10 cellular contexts compared by ENCODE assay signal in the genomic region with DNA sequence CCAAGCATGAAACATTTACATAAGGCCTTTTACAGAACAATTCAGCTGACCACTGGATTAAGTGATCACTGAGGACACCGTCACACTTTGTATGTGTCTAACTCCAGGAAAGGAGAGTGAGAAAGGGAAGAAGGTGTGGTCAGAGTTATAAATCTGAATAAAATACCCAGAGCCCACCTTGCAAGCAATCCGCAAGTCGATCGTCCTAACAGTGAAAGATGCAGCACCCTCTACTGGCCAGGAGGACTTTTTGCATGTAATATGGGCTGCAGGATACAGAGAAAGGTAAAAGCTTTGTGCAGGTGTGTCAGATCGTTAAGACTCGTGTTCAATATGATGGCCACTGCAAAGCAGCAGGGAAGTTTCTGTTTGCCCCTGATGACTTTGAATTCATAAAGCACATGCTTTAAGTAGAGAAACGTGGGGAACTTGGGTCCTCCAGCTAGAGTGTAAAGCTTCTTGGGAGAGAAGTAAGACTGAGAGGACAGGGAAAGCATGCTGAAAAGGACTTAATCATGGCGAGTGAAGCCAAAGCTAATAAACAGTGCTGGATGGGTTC.
A peak's percentile ranks its signal among the peaks of the same experiment; 100 is the strongest.
DNase-seq lines count a peak whose midpoint lies in the region; ATAC-seq and TF ChIP-seq lines count a peak whose summit lies in the region.
"Had no signal": no experiment of that assay in that cellular context is flagged by ENCODE, and none has a peak within 500 bp of the region (broad histone marks: within the 10 kb centered on the region; RNA-seq: fewer than 3 reads in every experiment).

No MANE protein-coding gene starts in this region.

- no peak for ATAC-seq in naive thymus-derived CD4-positive, alpha-beta T cell
- no peak for ATAC-seq in HG02981 (IDR thresholded peaks at IDR 0.05; ENCODE audit: unreplicated experiment)

- DNase-seq in ELF-1 (ENCODE audit: low read depth, low spot score) (peak; percentile 10), HK-2 (ENCODE audit: unreplicated experiment) (peak; percentile 3), nucleus accumbens (lab: John Stamatoyannopoulos, UW) (no peak)
- DNase-seq in activated naive CD8-positive, alpha-beta T cell treated with anti-CD3 and anti-CD28 coated beads for 36 hours, result peak; percentile 4
- no peak for DNase-seq in naive thymus-derived CD4-positive, alpha-beta T cell
- DNase-seq: activated CD4-positive, CD25-positive, alpha-beta regulatory T cell treated with anti-CD3 and anti-CD28 coated beads, Interleukin-2, amount 50 U/mL, for 72 hours; naive B cell; NCI-H82 had no signal

- no peaks in the 10 kb centered on the region for H3K4me1 Mint-ChIP-seq in activated naive CD8-positive, alpha-beta T cell treated with anti-CD3 and anti-CD28 coated beads for 36 hours
- H3K4me1 Mint-ChIP-seq in nephron, result peaks cover 17% of the 10 kb centered on the region
- H3K4me1 Mint-ChIP-seq in naive thymus-derived CD4-positive, alpha-beta T cell, result no peaks in the 10 kb centered on the region
- H3K4me1 Mint-ChIP-seq: naive B cell had no signal

- H3K4me1 ChIP-seq in naive thymus-derived CD4-positive, alpha-beta T cell (ENCODE audit: control insufficient read depth in 2 of 2, insufficient read depth in 2 of 2, low read length in 2 of 2), result no peaks in the 10 kb centered on the region

- H3K27me3 Mint-ChIP-seq in activated naive CD8-positive, alpha-beta T cell treated with anti-CD3 and anti-CD28 coated beads for 36 hours, result no peaks in the 10 kb centered on the region
- peaks cover 8% of the 10 kb centered on the region for H3K27me3 Mint-ChIP-seq in nephron (ENCODE audit: low read depth)
- peaks cover 0 to 7% (median 6%) of the 10 kb centered on the region in 5 donors for H3K27me3 Mint-ChIP-seq in naive thymus-derived CD4-positive, alpha-beta T cell

- no peaks in the 10 kb centered on the region for H3K36me3 Mint-ChIP-seq in activated naive CD8-positive, alpha-beta T cell treated with anti-CD3 and anti-CD28 coated beads for 36 hours
- no peaks in the 10 kb centered on the region for H3K36me3 Mint-ChIP-seq in nephron (ENCODE audit: low read depth)
- peaks cover 0 to 8% (median 0%) of the 10 kb centered on the region in 5 donors for H3K36me3 Mint-ChIP-seq in naive thymus-derived CD4-positive, alpha-beta T cell

- H3K27ac Mint-ChIP-seq in activated naive CD8-positive, alpha-beta T cell treated with anti-CD3 and anti-CD28 coated beads for 36 hours, result no peak overlapping the region
- peak overlapping the region in 1 of 3 experiments; percentile 88 for H3K27ac Mint-ChIP-seq in nephron
- H3K27ac Mint-ChIP-seq in naive thymus-derived CD4-positive, alpha-beta T cell, result no peak overlapping the region

- H3K27ac ChIP-seq in naive thymus-derived CD4-positive, alpha-beta T cell (ENCODE audit: low read depth, low read length), result no peak overlapping the region

- peak in 2 of 3 experiments; percentile 13 to 17 for TF ChIP-seq CTCF in nephron (IDR thresholded peaks at IDR 0.05; ENCODE audit: unreplicated experiment in 3 of 3)

- CTCF ChIA-PET in naive thymus-derived CD4-positive, alpha-beta T cell (lab: Charles Lee), result no interaction called here

- H3K4me3 Mint-ChIP-seq in activated naive CD8-positive, alpha-beta T cell treated with anti-CD3 and anti-CD28 coated beads for 36 hours, result no peak overlapping the region
- H3K4me3 Mint-ChIP-seq in nephron, result no peak overlapping the region
- H3K4me3 Mint-ChIP-seq in naive thymus-derived CD4-positive, alpha-beta T cell, result no peak overlapping the region
- H3K4me3 Mint-ChIP-seq: naive B cell had no signal

- POLR2A ChIA-PET in naive thymus-derived CD4-positive, alpha-beta T cell (lab: Charles Lee), result interaction anchor here (0.5 kb wide), 1 partner anchor 29 kb away, joined by 3 read pairs; no protein-coding TSS in a partner anchor

- H3K36me3 ChIP-seq in naive thymus-derived CD4-positive, alpha-beta T cell (ENCODE audit: control insufficient read depth in 2 of 3, insufficient read depth in 3 of 3, low read length in 3 of 3), result no peaks in the 10 kb centered on the region

- intact Hi-C loops in naive thymus-derived CD4-positive, alpha-beta T cell (cut with micrococcal nuclease), result no loop called here

- H3K9me3 Mint-ChIP-seq in activated naive CD8-positive, alpha-beta T cell treated with anti-CD3 and anti-CD28 coated beads for 36 hours, result peaks cover 3% of the 10 kb centered on the region
- H3K9me3 Mint-ChIP-seq in nephron, result no peaks in the 10 kb centered on the region
- peaks cover 0 to 6% (median 0%) of the 10 kb centered on the region in 11 donors for H3K9me3 Mint-ChIP-seq in naive thymus-derived CD4-positive, alpha-beta T cell

- H3K9me3 ChIP-seq in naive thymus-derived CD4-positive, alpha-beta T cell (ENCODE audit: control insufficient read depth in 2 of 3, low read length in 3 of 3), result no peaks in the 10 kb centered on the region

- H3K4me3 ChIP-seq in naive thymus-derived CD4-positive, alpha-beta T cell (ENCODE audit: low read length), result no peak overlapping the region

- no peaks in the 10 kb centered on the region for H3K27me3 ChIP-seq in naive thymus-derived CD4-positive, alpha-beta T cell (ENCODE audit: control insufficient read depth in 2 of 2, insufficient read depth in 2 of 2, low read length in 2 of 2)

Comparison
In these comparisons a context has a peak if more than half of its experiments do, and no peak if none do; other contexts are left out.
1. DNase-seq: peak in ELF-1 (single experiment), HK-2 (single experiment) and activated naive CD8-positive, alpha-beta T cell treated with anti-CD3 and anti-CD28 coated beads for 36 hours (single experiment); none in naive thymus-derived CD4-positive, alpha-beta T cell (0 of 9) and nucleus accumbens (0 of 56).